Comparison of ENCODE assay signal across 10 cellular contexts in genomic region chr22:50482107-50483074, GRCh38. TPM values are rescaled to one million over a fixed set of nuclear protein-coding genes. Genes with fewer than 3 reads are reported as not detected.
A peak's percentile ranks its signal among the peaks of the same experiment; 100 is the strongest.
DNase-seq lines count a peak whose midpoint lies in the region; FAIRE-seq and TF ChIP-seq lines count a peak whose summit lies in the region.
"Had no signal": no experiment of that assay in that cellular context is flagged by ENCODE, and none has a peak within 500 bp of the region (broad histone marks: within the 10 kb centered on the region; RNA-seq: fewer than 3 reads in every experiment).

No MANE protein-coding gene starts in this region.

- H3K27me3 Mint-ChIP-seq in activated naive CD4-positive, alpha-beta T cell treated with anti-CD3 and anti-CD28 coated beads for 36 hours (ENCODE audit: low read depth) = peaks cover 8% of the 10 kb centered on the region
- H3K27me3 Mint-ChIP-seq in activated naive CD8-positive, alpha-beta T cell = no peaks in the 10 kb centered on the region
- peaks cover 37% of the 10 kb centered on the region for H3K27me3 Mint-ChIP-seq in type B pancreatic cell

- peak overlapping the region in 1 of 2 donors; percentile 22 for H3K27ac ChIP-seq in kidney (ENCODE audit: low read depth in 2 of 2, low read length in 2 of 2)
- H3K27ac ChIP-seq: heart left ventricle had no signal

- TF ChIP-seq CTCF in kidney (IDR thresholded peaks at IDR 0.05; ENCODE audit: borderline replicate concordance, extremely low read depth, insufficient read depth) (no peak), type B pancreatic cell (conservative IDR thresholded peaks at IDR 0.05) (no peak), GM20000 (IDR thresholded peaks at IDR 0.05; ENCODE audit: extremely low read depth, missing control alignments) (no peak)

- no peak for DNase-seq in activated naive CD4-positive, alpha-beta T cell treated with anti-CD3 and anti-CD28 coated beads for 36 hours
- no peak for DNase-seq in activated naive CD4-positive, alpha-beta T cell treated with anti-CD3 and anti-CD28 coated beads, Interleukin-2, amount 50 U/mL, for 16 hours
- DNase-seq in kidney = peak; percentile 76
- DNase-seq in type B pancreatic cell (ENCODE audit: extremely low spot score, unreplicated experiment) = no peak
- no peak for DNase-seq in ureter (ENCODE audit: low spot score)
- DNase-seq in GM20000 (ENCODE audit: low spot score) = no peak
- DNase-seq in epidermal melanocyte (ENCODE audit: insufficient read length, low spot score) = no peak
- DNase-seq: DND-41 had no signal

- H3K4me3 ChIP-seq in kidney (ENCODE audit: low read length in 2 of 2) = peak overlapping the region; percentile 48 to 59

- H3K36me3 Mint-ChIP-seq in activated naive CD4-positive, alpha-beta T cell treated with anti-CD3 and anti-CD28 coated beads for 36 hours (ENCODE audit: low read depth) = no peaks in the 10 kb centered on the region
- H3K36me3 Mint-ChIP-seq in activated naive CD8-positive, alpha-beta T cell = no peaks in the 10 kb centered on the region
- H3K36me3 Mint-ChIP-seq in type B pancreatic cell = no peaks in the 10 kb centered on the region

- no peaks in the 10 kb centered on the region for H3K9me3 Mint-ChIP-seq in activated naive CD4-positive, alpha-beta T cell treated with anti-CD3 and anti-CD28 coated beads for 36 hours
- no peaks in the 10 kb centered on the region for H3K9me3 Mint-ChIP-seq in activated naive CD8-positive, alpha-beta T cell (ENCODE audit: low read depth)
- H3K9me3 Mint-ChIP-seq in type B pancreatic cell = no peaks in the 10 kb centered on the region

- H3K9me3 ChIP-seq in kidney (ENCODE audit: control insufficient read depth in 1 of 2, low read length in 2 of 2) = no peaks in the 10 kb centered on the region
- H3K9me3 ChIP-seq: heart left ventricle had no signal

- H3K9ac ChIP-seq in kidney (ENCODE audit: low read length in 2 of 2) = no peak overlapping the region

- H3K27ac Mint-ChIP-seq in activated naive CD4-positive, alpha-beta T cell treated with anti-CD3 and anti-CD28 coated beads for 36 hours = no peak overlapping the region
- no peak overlapping the region for H3K27ac Mint-ChIP-seq in activated naive CD8-positive, alpha-beta T cell
- H3K27ac Mint-ChIP-seq in type B pancreatic cell = no peak overlapping the region

- no peaks in the 10 kb centered on the region for H3K36me3 ChIP-seq in kidney (ENCODE audit: control insufficient read depth in 1 of 2, insufficient read depth in 2 of 2, low read length in 2 of 2)
- H3K36me3 ChIP-seq: heart left ventricle had no signal

- intact Hi-C loops in activated naive CD4-positive, alpha-beta T cell treated with anti-CD3 and anti-CD28 coated beads for 36 hours (cut with micrococcal nuclease) = no loop called here
- intact Hi-C loops in kidney (cut with DNase I) = no loop called here

- FAIRE-seq in kidney (lab: Jason Lieb, UNC) = no peak

- peaks cover 6% of the 10 kb centered on the region for H3K4me1 Mint-ChIP-seq in activated naive CD4-positive, alpha-beta T cell treated with anti-CD3 and anti-CD28 coated beads for 36 hours (ENCODE audit: low read depth)
- peaks cover 9% of the 10 kb centered on the region for H3K4me1 Mint-ChIP-seq in activated naive CD8-positive, alpha-beta T cell (ENCODE audit: low read depth)
- H3K4me1 Mint-ChIP-seq in type B pancreatic cell (ENCODE audit: unreplicated experiment) = peaks cover 6% of the 10 kb centered on the region

- peaks cover 0 to 10% of the 10 kb centered on the region in 2 donors for H3K4me1 ChIP-seq in kidney (ENCODE audit: control insufficient read depth in 1 of 2, insufficient read depth in 1 of 2, low read depth in 1 of 2, low read length in 2 of 2)

- CTCF ChIA-PET in activated naive CD4-positive, alpha-beta T cell treated with anti-CD3 and anti-CD28 coated beads for 36 hours (lab: Charles Lee) = interaction anchor here (0.9 kb wide), 1 partner anchor 9 kb away, joined by 3 read pairs; no protein-coding TSS in a partner anchor

- peak overlapping the region; percentile 80 for H3K4me3 Mint-ChIP-seq in activated naive CD4-positive, alpha-beta T cell treated with anti-CD3 and anti-CD28 coated beads for 36 hours
- H3K4me3 Mint-ChIP-seq in activated naive CD8-positive, alpha-beta T cell = peak overlapping the region; percentile 76
- peak overlapping the region; percentile 79 for H3K4me3 Mint-ChIP-seq in type B pancreatic cell

RNA-seq across cellular contexts. Expression of gene ADM2, which starts 1.0 kb away (rescaled TPM):
- 1 to 10 TPM; 7.5 to 8.3 TPM for total RNA-seq in activated naive CD4-positive, alpha-beta T cell treated with anti-CD3 and anti-CD28 coated beads for 36 hours
- total RNA-seq in kidney (8.0 TPM), type B pancreatic cell (ENCODE audit: low replicate concordance) (2.6 and 10.2 TPM in 2 replicates), ureter (4.6 TPM)
- polyA plus RNA-seq in kidney (ENCODE audit: insufficient read depth, low read depth, low replicate concordance) = 10.6 TPM

RNA-seq across cellular contexts. Expression of gene MIOX, which starts 4.3 kb away (rescaled TPM):
- under 1 TPM in 1 of 2 experiments, not detected in 1; 0.31 TPM for total RNA-seq in activated naive CD4-positive, alpha-beta T cell treated with anti-CD3 and anti-CD28 coated beads for 36 hours
- total RNA-seq in kidney = 3.5 TPM
- polyA plus RNA-seq in kidney (ENCODE audit: insufficient read depth, low read depth, low replicate concordance) = 455 TPM
- total RNA-seq in type B pancreatic cell (ENCODE audit: low replicate concordance) = 1.2 TPM in 1 of 2 replicates, not detected in the other
- total RNA-seq in ureter = not detected
- total RNA-seq: heart left ventricle had no signal
- polyA plus RNA-seq: heart left ventricle had no signal

RNA-seq across cellular contexts. Expression of gene SBF1, which starts 7.6 kb away (rescaled TPM):
- 100 to 1,000 TPM; 100 TPM for total RNA-seq in activated naive CD4-positive, alpha-beta T cell treated with anti-CD3 and anti-CD28 coated beads for 36 hours
- 73.9 TPM for total RNA-seq in kidney
- 18.1 TPM for polyA plus RNA-seq in kidney (ENCODE audit: insufficient read depth, low read depth, low replicate concordance)
- total RNA-seq in type B pancreatic cell (ENCODE audit: low replicate concordance) = 119 and 133 TPM in 2 replicates
- 79.2 TPM for total RNA-seq in ureter

RNA-seq across cellular contexts. Expression of gene LMF2, which starts 25.1 kb away (rescaled TPM):
- total RNA-seq in activated naive CD4-positive, alpha-beta T cell treated with anti-CD3 and anti-CD28 coated beads for 36 hours = 10 to 100 TPM; 41.4 to 42.0 TPM
- total RNA-seq in kidney (77.9 TPM), type B pancreatic cell (ENCODE audit: low replicate concordance) (65.5 and 74.0 TPM in 2 replicates), ureter (63.6 TPM)
- polyA plus RNA-seq in kidney (ENCODE audit: insufficient read depth, low read depth, low replicate concordance) = 41.7 TPM

RNA-seq across cellular contexts. Expression of gene NCAPH2, which starts 25.6 kb away (rescaled TPM):
- total RNA-seq in activated naive CD4-positive, alpha-beta T cell treated with anti-CD3 and anti-CD28 coated beads for 36 hours = 100 to 1,000 TPM; 104 to 115 TPM
- total RNA-seq in kidney = 41.5 TPM
- polyA plus RNA-seq in kidney (ENCODE audit: insufficient read depth, low read depth, low replicate concordance) = 31.4 TPM
- 60.0 and 75.2 TPM in 2 replicates for total RNA-seq in type B pancreatic cell (ENCODE audit: low replicate concordance)
- 37.7 TPM for total RNA-seq in ureter
